ENCODE assay signal across 22 cellular contexts in genomic region chr7:30605832-30606231, GRCh38.
"Had no signal": no experiment of that assay in that cellular context is flagged by ENCODE, and none has a peak within 500 bp of the region (broad histone marks: within the 10 kb centered on the region; RNA-seq: fewer than 3 reads in every experiment).

No MANE protein-coding gene starts in this region.

- H3K27ac ChIP-seq: adrenal gland, SJSA1, VCaP had no signal

- H3K4me3 Mint-ChIP-seq: activated CD8-positive, alpha-beta memory T cell treated with anti-CD3 and anti-CD28 coated beads, Interleukin-2, amount 10 ng/mL, durations not matched to agents 7 days and 5 days; activated naive CD8-positive, alpha-beta T cell; activated T-cell treated with anti-CD3 and anti-CD28 coated beads, Interleukin-2, amount 50 U/mL, for 24 hours; activated T-helper 1 cell treated with anti-CD3 and anti-CD28 coated beads, Interleukin-12 subunit alpha, Interleukin-12 subunit beta, Interleukin-2, Interleukin-4 antibody, amounts not matched to agents 30 ng/mL and 10 ng/mL and 1 ng/mL, durations not matched to agents 14 hours and 24 hours and 36 hours had no signal

- H3K27ac Mint-ChIP-seq: activated naive CD8-positive, alpha-beta T cell; activated T-helper 1 cell treated with anti-CD3 and anti-CD28 coated beads, Interleukin-12 subunit alpha, Interleukin-12 subunit beta, Interleukin-2, Interleukin-4 antibody, amounts not matched to agents 30 ng/mL and 10 ng/mL and 1 ng/mL, durations not matched to agents 14 hours and 24 hours and 36 hours had no signal

- H3K9me3 ChIP-seq: adrenal gland, SJSA1 had no signal

- DNase-seq: activated CD4-positive, alpha-beta T cell treated with anti-CD3 and anti-CD28 coated beads, Interleukin-2, amount 50 U/mL, for 48 hours; activated CD4-positive, CD25-positive, alpha-beta regulatory T cell; activated CD8-positive, alpha-beta memory T cell treated with anti-CD3 and anti-CD28 coated beads, Interleukin-2, amount 10 ng/mL, durations not matched to agents 7 days and 5 days; activated effector memory CD4-positive, alpha-beta T cell treated with Interleukin-2 at 50 U/mL for 16 hours; activated naive CD4-positive, alpha-beta T cell; activated T-cell treated with anti-CD3 and anti-CD28 coated beads, Interleukin-2, amount 50 U/mL, for 24 hours; adrenal gland; anterior cingulate cortex; MM.1S; NCI-H1105 treated with DMSO at 0.1 percent for 48 hours; NCI-H1436 treated with DMSO at 0.1 percent for 48 hours; NCI-H187; NCI-H2081; NCI-H446; NCI-H524; PC-3; SHP77; T-helper 1 cell had no signal

- ATAC-seq: activated CD8-positive, alpha-beta memory T cell treated with anti-CD3 and anti-CD28 coated beads, Interleukin-2, amount 10 ng/mL, durations not matched to agents 7 days and 5 days; PC-3 had no signal

- H3K27me3 Mint-ChIP-seq: activated CD8-positive, alpha-beta memory T cell treated with anti-CD3 and anti-CD28 coated beads, Interleukin-2, amount 10 ng/mL, durations not matched to agents 7 days and 5 days; activated naive CD8-positive, alpha-beta T cell; activated T-cell treated with anti-CD3 and anti-CD28 coated beads, Interleukin-2, amount 50 U/mL, for 24 hours had no signal

- H3K4me3 ChIP-seq: adrenal gland, SJSA1 had no signal

- H3K27me3 ChIP-seq: adrenal gland, SJSA1 had no signal

- H3K9me3 Mint-ChIP-seq: activated T-cell treated with anti-CD3 and anti-CD28 coated beads, Interleukin-2, amount 50 U/mL, for 24 hours; activated T-helper 1 cell treated with anti-CD3 and anti-CD28 coated beads, Interleukin-12 subunit alpha, Interleukin-12 subunit beta, Interleukin-2, Interleukin-4 antibody, amounts not matched to agents 30 ng/mL and 10 ng/mL and 1 ng/mL, durations not matched to agents 14 hours and 24 hours and 36 hours had no signal

- H3K4me1 ChIP-seq: adrenal gland, SJSA1 had no signal
